ENCODE assay signal across 8 cellular contexts in genomic region chr3:136075218-136075808, GRCh38.
DNase-seq lines count a peak whose midpoint lies in the region; ATAC-seq and TF ChIP-seq lines count a peak whose summit lies in the region.

No MANE protein-coding gene starts in this region.

- CTCF ChIA-PET in activated CD4-positive, alpha-beta memory T cell treated with anti-CD3 and anti-CD28 coated beads for 36 hours (lab: Charles Lee): interaction anchor here (0.6 to 4.8 kb wide), 14 partner anchors 9 to 1870 kb away, joined by 3 to 30 read pairs (median 4); partner anchors contain the start of gene STAG1

- POLR2A ChIA-PET in activated CD4-positive, alpha-beta memory T cell treated with anti-CD3 and anti-CD28 coated beads for 36 hours (lab: Charles Lee): no interaction called here

- H3K9me3 ChIP-seq in lower lobe of right lung: no peaks in the 10 kb centered on the region

- TF ChIP-seq CTCF in dorsolateral prefrontal cortex (IDR thresholded peaks at IDR 0.05 in 54 of 56, conservative IDR thresholded peaks at IDR 0.05 in 2 of 56; ENCODE audit: low read depth in 1 of 56, partially characterized antibody in 56 of 56) (peak; percentile 85 to 99 (median 95)), lower lobe of right lung (IDR thresholded peaks at IDR 0.05) (peak; percentile 88)

- H3K4me3 ChIP-seq in dorsolateral prefrontal cortex (no peak overlapping the region), lower lobe of right lung (no peak overlapping the region)

- no peaks in the 10 kb centered on the region for H3K27me3 Mint-ChIP-seq in activated CD4-positive, alpha-beta memory T cell treated with anti-CD3 and anti-CD28 coated beads for 36 hours

- H3K36me3 Mint-ChIP-seq in activated CD4-positive, alpha-beta memory T cell treated with anti-CD3 and anti-CD28 coated beads for 36 hours: no peaks in the 10 kb centered on the region

- H3K4me1 Mint-ChIP-seq in activated CD4-positive, alpha-beta memory T cell treated with anti-CD3 and anti-CD28 coated beads for 36 hours (ENCODE audit: low read depth): peaks cover 2% of the 10 kb centered on the region

- H3K27ac Mint-ChIP-seq in activated CD4-positive, alpha-beta memory T cell treated with anti-CD3 and anti-CD28 coated beads for 36 hours: no peak overlapping the region

- peak; percentile 61 for ATAC-seq in HG03571 (IDR thresholded peaks at IDR 0.05; ENCODE audit: unreplicated experiment)
- peak; percentile 91 to 93 for ATAC-seq in lower lobe of right lung
- no peak for ATAC-seq in HG03280 (IDR thresholded peaks at IDR 0.05; ENCODE audit: unreplicated experiment)

- no peak overlapping the region for H3K4me3 Mint-ChIP-seq in activated CD4-positive, alpha-beta memory T cell treated with anti-CD3 and anti-CD28 coated beads for 36 hours

- no peaks in the 10 kb centered on the region for H3K27me3 ChIP-seq in dorsolateral prefrontal cortex
- no peaks in the 10 kb centered on the region for H3K27me3 ChIP-seq in lower lobe of right lung (ENCODE audit: low read depth)

- no peaks in the 10 kb centered on the region for H3K9me3 Mint-ChIP-seq in activated CD4-positive, alpha-beta memory T cell treated with anti-CD3 and anti-CD28 coated beads for 36 hours

- intact Hi-C loops in activated CD4-positive, alpha-beta memory T cell treated with anti-CD3 and anti-CD28 coated beads for 36 hours (cut with micrococcal nuclease): loop anchor here (1.0 to 10.0 kb wide), 8 partner anchors 277 to 1869 kb away; partner anchors contain the start of genes SLC35G2 and STAG1
- intact Hi-C loops in dorsolateral prefrontal cortex (cut with DNase I): loop anchor here (2.0 to 10.0 kb wide), 10 partner anchors 119 to 1029 kb away; partner anchors contain the start of genes PCCB (in 1 of the 2) and STAG1 (in 1 of the 2)
- intact Hi-C loops in lower lobe of right lung (cut with DNase I): loop anchor here (10.0 kb wide), 1 partner anchor 939 kb away; no protein-coding TSS in a partner anchor

- DNase-seq in COLO829 (ENCODE audit: low spot score): peak; percentile 53
- DNase-seq in NCI-H82 treated with DMSO at 0.1 percent for 48 hours (lab: John Stamatoyannopoulos, UW; ENCODE audit: unreplicated experiment): peak; percentile 45
- peak; percentile 82 for DNase-seq in activated CD4-positive, alpha-beta memory T cell treated with anti-CD3 and anti-CD28 coated beads for 36 hours
- peak; percentile 42 to 88 (median 65) for DNase-seq in dorsolateral prefrontal cortex
- DNase-seq in lower lobe of right lung: no peak
- peak; percentile 58 for DNase-seq in stimulated activated CD8-positive, alpha-beta memory T cell treated with anti-CD3 and anti-CD28 coated beads, Interleukin-12 subunit alpha, Interleukin-12 subunit beta, amount 100 ng/mL, for 1 hour (ENCODE audit: low read depth)

- peaks cover 9% of the 10 kb centered on the region for H3K4me1 ChIP-seq in lower lobe of right lung

- H3K27ac ChIP-seq in dorsolateral prefrontal cortex (peak overlapping the region in 6 of 59 donors; percentile 10 to 51 (median 23)), lower lobe of right lung (no peak overlapping the region)

- H3K36me3 ChIP-seq in lower lobe of right lung: no peaks in the 10 kb centered on the region
